8 cellular contexts compared by ENCODE assay signal in the genomic region with DNA sequence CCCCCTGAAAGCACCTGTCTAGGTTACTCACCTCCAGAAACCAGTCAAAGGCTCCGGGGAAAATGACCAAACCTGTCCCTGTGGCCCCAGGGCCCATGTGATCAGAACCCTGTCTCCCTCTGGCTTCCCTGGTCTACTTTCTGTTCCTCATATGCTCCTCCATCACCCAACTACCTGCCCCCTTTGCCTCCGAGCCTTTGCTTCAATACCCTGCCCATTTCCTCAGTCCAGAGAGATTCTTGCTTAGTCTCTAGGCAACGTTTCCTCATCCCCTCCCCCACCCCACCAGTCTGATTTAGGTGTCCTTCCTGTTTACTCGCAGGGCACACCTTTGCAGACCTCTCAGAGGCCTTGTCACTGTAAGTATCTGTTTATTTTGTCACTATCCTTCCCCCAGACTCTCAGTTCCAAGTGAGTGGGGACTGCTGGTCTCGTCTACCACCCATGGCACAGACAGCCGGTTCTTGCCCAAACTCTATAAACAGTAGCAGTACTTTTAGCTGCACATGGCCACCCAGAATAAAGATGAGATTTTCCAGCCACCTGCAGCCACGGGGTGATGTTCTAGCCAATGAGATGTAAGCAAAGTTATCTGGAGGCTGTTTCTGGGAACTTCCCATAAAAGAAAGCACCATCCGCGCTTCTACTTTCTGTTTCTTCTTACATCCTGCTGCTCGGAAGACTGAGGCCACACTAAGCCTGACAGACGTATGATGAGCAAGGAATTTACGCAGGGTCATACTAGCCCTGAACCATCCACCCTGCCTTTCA. TPM values are rescaled to one million over a fixed set of nuclear protein-coding genes. Genes with fewer than 3 reads are reported as not detected.
DNase-seq lines count a peak whose midpoint lies in the region; ATAC-seq lines count a peak whose summit lies in the region.

No MANE protein-coding gene starts in this region.

- H3K4me3 ChIP-seq in GM23248 = no peak overlapping the region

- no peaks in the 10 kb centered on the region for H3K27me3 ChIP-seq in GM23248 (replicated peaks; ENCODE audit: insufficient read depth)

- H3K36me3 ChIP-seq in GM23248 (ENCODE audit: low read depth) = no peaks in the 10 kb centered on the region

- no peak overlapping the region for H2AFZ ChIP-seq in GM23248

- H3K79me2 ChIP-seq in GM23248 (ENCODE audit: insufficient read depth) = peaks cover 100% of the 10 kb centered on the region

- H3K4me2 ChIP-seq in GM23248 (ENCODE audit: unreplicated experiment) = no peak overlapping the region

- H3K4me3 Mint-ChIP-seq in activated CD4-positive, alpha-beta T cell treated with anti-CD3 and anti-CD28 coated beads, Interleukin-2, amount 10 ng/mL, durations not matched to agents 7 days and 5 days = peak overlapping the region; percentile 75

- peak overlapping the region; percentile 97 for H3K27ac Mint-ChIP-seq in activated CD4-positive, alpha-beta T cell treated with anti-CD3 and anti-CD28 coated beads, Interleukin-2, amount 10 ng/mL, durations not matched to agents 7 days and 5 days

- no peak overlapping the region for H3K27ac ChIP-seq in GM23248

- peaks cover 84% of the 10 kb centered on the region for H3K4me1 Mint-ChIP-seq in activated CD4-positive, alpha-beta T cell treated with anti-CD3 and anti-CD28 coated beads, Interleukin-2, amount 10 ng/mL, durations not matched to agents 7 days and 5 days

- H3K4me1 ChIP-seq in GM23248 (ENCODE audit: insufficient read depth) = no peaks in the 10 kb centered on the region

- no peaks in the 10 kb centered on the region for H3K9me3 ChIP-seq in GM23248 (ENCODE audit: low read depth)

- POLR2A ChIA-PET in activated CD4-positive, alpha-beta T cell treated with anti-CD3 and anti-CD28 coated beads, Interleukin-2, amount 10 ng/mL, durations not matched to agents 7 days and 5 days (lab: Charles Lee) = interaction anchor here (0.7 kb wide), 1 partner anchor 33 kb away, joined by 6 read pairs; no protein-coding TSS in a partner anchor

- no peak overlapping the region for H3K9ac ChIP-seq in GM23248

- 77 to 80% methylated on average over 12 of the region's 12 CpGs for WGBS in GM23248 (ENCODE audit: low coverage in 1 of 2, low lambda C conversion rate in 2 of 2, missing lambda C conversion rate in 2 of 2), 2 experiments

- H3K9me2 ChIP-seq in GM23248 (ENCODE audit: insufficient read depth) = no peaks in the 10 kb centered on the region

- peaks cover 5% of the 10 kb centered on the region for H3K9me3 Mint-ChIP-seq in activated CD4-positive, alpha-beta T cell treated with anti-CD3 and anti-CD28 coated beads, Interleukin-2, amount 10 ng/mL, durations not matched to agents 7 days and 5 days

- ATAC-seq in HG03354 (IDR thresholded peaks at IDR 0.05; ENCODE audit: poor library complexity, severe bottlenecking, unreplicated experiment) = peak; percentile 88

- CTCF ChIA-PET in activated CD4-positive, alpha-beta T cell treated with anti-CD3 and anti-CD28 coated beads, Interleukin-2, amount 10 ng/mL, durations not matched to agents 7 days and 5 days (lab: Charles Lee) = interaction anchor here (0.9 kb wide), 1 partner anchor 25 kb away, joined by 4 read pairs; no protein-coding TSS in a partner anchor

- H3K27me3 Mint-ChIP-seq in activated CD4-positive, alpha-beta T cell treated with anti-CD3 and anti-CD28 coated beads, Interleukin-2, amount 10 ng/mL, durations not matched to agents 7 days and 5 days = no peaks in the 10 kb centered on the region

- in situ Hi-C loops in GM23248 (cut with MboI) = no loop called here

- H3F3A ChIP-seq in GM23248 (ENCODE audit: insufficient read depth) = no peaks in the 10 kb centered on the region

- H3K36me3 Mint-ChIP-seq in activated CD4-positive, alpha-beta T cell treated with anti-CD3 and anti-CD28 coated beads, Interleukin-2, amount 10 ng/mL, durations not matched to agents 7 days and 5 days (ENCODE audit: low read depth) = peaks cover 46% of the 10 kb centered on the region

- no peaks in the 10 kb centered on the region; the same call in 1 of the 2 replicates for H4K20me1 ChIP-seq in GM23248 (ENCODE audit: insufficient read depth)

- peak; percentile 19 for DNase-seq in NK-92 treated with Interleukin-12 subunit alpha and Interleukin-12 subunit beta, amount 100 ng/mL, for 24 hours (lab: John Stamatoyannopoulos, UW)
- DNase-seq in NK-92 (lab: John Stamatoyannopoulos, UW; ENCODE audit: unreplicated experiment) (no peak), germinal center (ENCODE audit: low spot score) (peak; percentile 85), GM23248 (no peak), NCI-H526 treated with DMSO at 0.1 percent for 48 hours (lab: John Stamatoyannopoulos, UW) (no peak)
- DNase-seq in activated CD4-positive, alpha-beta T cell treated with anti-CD3 and anti-CD28 coated beads, Interleukin-2, amount 10 ng/mL, durations not matched to agents 7 days and 5 days = peak; percentile 83
- DNase-seq in stimulated activated CD8-positive, alpha-beta memory T cell treated with anti-CD3 and anti-CD28 coated beads, Interleukin-2, amount 100 ng/mL, for 1 hour (ENCODE audit: low read depth in 2 of 2) = peak; percentile 27 to 39

RNA-seq across cellular contexts. Expression of gene ELOVL5, which starts 13.3 kb away (rescaled TPM):
- total RNA-seq in activated CD4-positive, alpha-beta T cell treated with anti-CD3 and anti-CD28 coated beads, Interleukin-2, amount 10 ng/mL, durations not matched to agents 7 days and 5 days = 100 to 1,000 TPM; 124 to 152 TPM
- total RNA-seq in GM23248 (2014; rRNA removed; shearing (Covaris generic)) = 60.3 and 70.8 TPM in 2 replicates
- polyA plus RNA-seq in GM23248 (2016; fragmentation: Nextera tagmentation; extraction: Ambion mirVana) = 86.8 and 87.3 TPM in 2 replicates

Comparison
In these comparisons a context has a peak if more than half of its experiments do, and no peak if none do; other contexts are left out.
1. DNase-seq: peak in NK-92 treated with Interleukin-12 subunit alpha and Interleukin-12 subunit beta, amount 100 ng/mL, for 24 hours (single experiment), activated CD4-positive, alpha-beta T cell treated with anti-CD3 and anti-CD28 coated beads, Interleukin-2, amount 10 ng/mL, durations not matched to agents 7 days and 5 days (single experiment), germinal center (single experiment) and stimulated activated CD8-positive, alpha-beta memory T cell treated with anti-CD3 and anti-CD28 coated beads, Interleukin-2, amount 100 ng/mL, for 1 hour (2 of 2); none in NK-92 (single experiment), GM23248 (single experiment) and NCI-H526 treated with DMSO at 0.1 percent for 48 hours (single experiment).